8 cellular contexts compared by ENCODE assay signal in genomic region chr20:2750343-2751251, GRCh38. TPM values are rescaled to one million over a fixed set of nuclear protein-coding genes. Genes with fewer than 3 reads are reported as not detected.
DNase-seq lines count a peak whose midpoint lies in the region; ATAC-seq and TF ChIP-seq lines count a peak whose summit lies in the region.

No MANE protein-coding gene starts in this region.

- no peaks in the 10 kb centered on the region for H3K36me3 ChIP-seq in lower lobe of right lung

- H3K9me3 ChIP-seq in lower lobe of right lung, result no peaks in the 10 kb centered on the region

- H3K4me1 ChIP-seq in lower lobe of right lung, result peaks cover 28% of the 10 kb centered on the region

- TF ChIP-seq CTCF in choroid plexus epithelial cell (conservative IDR thresholded peaks at IDR 0.05; ENCODE audit: low read depth, low read length) (no peak), lower lobe of right lung (IDR thresholded peaks at IDR 0.05) (no peak)

- intact Hi-C loops in lower lobe of right lung (cut with DNase I), result no loop called here

- ATAC-seq in lower lobe of right lung, result peak; percentile 68 to 78
- no peak for ATAC-seq in GM19455 (IDR thresholded peaks at IDR 0.05; ENCODE audit: unreplicated experiment)
- ATAC-seq in GM18505 (IDR thresholded peaks at IDR 0.05; ENCODE audit: unreplicated experiment), result no peak
- ATAC-seq in GM19328 (IDR thresholded peaks at IDR 0.05; ENCODE audit: unreplicated experiment), result no peak

- DNase-seq in EL, result peak; percentile 44
- peak; percentile 44 for DNase-seq in NCI-H748 treated with DMSO at 0.1 percent for 48 hours (lab: John Stamatoyannopoulos, UW)
- DNase-seq in choroid plexus epithelial cell (ENCODE audit: low read depth), result peak; percentile 65
- DNase-seq in lower lobe of right lung, result peak; percentile 84
- DNase-seq in stimulated activated naive CD4-positive, alpha-beta T cell treated with Interleukin-2 at 50 U/mL for 16 hours (lab: John Stamatoyannopoulos, UW), result no peak

- peaks cover 18% of the 10 kb centered on the region for H3K27me3 ChIP-seq in lower lobe of right lung (ENCODE audit: low read depth)

- TF ChIP-seq POLR2A in GM18505 (IDR thresholded peaks at IDR 0.05; ENCODE audit: borderline replicate concordance, extremely low read depth, insufficient read depth, insufficient read length), result no peak

- H3K4me3 ChIP-seq in choroid plexus epithelial cell (ENCODE audit: low read depth, low read length) (no peak overlapping the region), lower lobe of right lung (peak overlapping the region; percentile 59)

- no peak overlapping the region for H3K27ac ChIP-seq in lower lobe of right lung

RNA-seq across cellular contexts. Expression of gene CPXM1, which starts 49.8 kb away (rescaled TPM):
- total RNA-seq in lower lobe of right lung, result 10.2 TPM

RNA-seq across cellular contexts. Expression of gene EBF4, which starts 58.0 kb away (rescaled TPM):
- total RNA-seq in lower lobe of right lung, result 15.3 TPM

Comparison
In these comparisons a context has a peak if more than half of its experiments do, and no peak if none do; other contexts are left out.
1. ATAC-seq: peak in lower lobe of right lung (2 of 2); none in GM19455 (single experiment), GM18505 (single experiment) and GM19328 (single experiment).